ENCODE assay signal across 12 cellular contexts in genomic region chr15:90893175-90894090, GRCh38.
DNase-seq lines count a peak whose midpoint lies in the region; TF ChIP-seq lines count a peak whose summit lies in the region.
"Had no signal": no experiment of that assay in that cellular context is flagged by ENCODE, and none has a peak within 500 bp of the region (broad histone marks: within the 10 kb centered on the region; RNA-seq: fewer than 3 reads in every experiment).

No MANE protein-coding gene starts in this region.

- no peaks in the 10 kb centered on the region for H3K27me3 ChIP-seq in OCI-LY3 (ENCODE audit: low read depth, low read length)

- no peak overlapping the region for H3K27ac ChIP-seq in OCI-LY3 (ENCODE audit: low read length)
- H3K27ac ChIP-seq: thoracic aorta had no signal

- TF ChIP-seq CTCF in OCI-LY3 (IDR thresholded peaks at IDR 0.05; ENCODE audit: low read depth, low read length) = peak; percentile 90
- TF ChIP-seq CTCF in retinal pigment epithelial cell (conservative IDR thresholded peaks at IDR 0.05; ENCODE audit: low read depth, low read length) = peak; percentile 17

- peak; percentile 37 for DNase-seq in activated CD4-positive, alpha-beta T cell treated with anti-CD3 and anti-CD28 coated beads for 48 hours
- DNase-seq in activated CD4-positive, alpha-beta T cell treated with anti-CD3 and anti-CD28 coated beads, Interleukin-2, amount 50 U/mL, for 48 hours = no peak
- DNase-seq in retinal pigment epithelial cell (ENCODE audit: low read depth) (no peak), COLO829 (ENCODE audit: low spot score) (no peak), NCI-H446 (lab: John Stamatoyannopoulos, UW) (no peak)
- DNase-seq: anterior cingulate cortex, hypothalamus, mesenchymal stem cell, NCI-H510A treated with DMSO at 0.1 percent for 48 hours, T-helper 17 cell had no signal

- H3K36me3 ChIP-seq in OCI-LY3 (replicated peaks; ENCODE audit: low read depth, low read length) = peaks cover 5% of the 10 kb centered on the region

- peak overlapping the region; percentile 98 for H2AFZ ChIP-seq in OCI-LY3 (ENCODE audit: low read depth, low read length)

- H3K9me3 ChIP-seq in OCI-LY3 (ENCODE audit: insufficient read depth, low read length) = no peaks in the 10 kb centered on the region
- H3K9me3 ChIP-seq: thoracic aorta had no signal

- H3K4me3 ChIP-seq in OCI-LY3 (ENCODE audit: low read length) (peak overlapping the region; percentile 99), retinal pigment epithelial cell (ENCODE audit: low read length) (no peak overlapping the region)
- H3K4me3 ChIP-seq: thoracic aorta had no signal

- H3K9ac ChIP-seq in OCI-LY3 (ENCODE audit: low read length) = peak overlapping the region; percentile 86

- peaks cover 21% of the 10 kb centered on the region for H3K4me1 ChIP-seq in OCI-LY3 (ENCODE audit: low read length)

- peak overlapping the region; percentile 98 for H3K4me2 ChIP-seq in OCI-LY3 (ENCODE audit: low read length)

- H4K20me1 ChIP-seq in OCI-LY3 (ENCODE audit: insufficient read depth, low read length) = no peaks in the 10 kb centered on the region

- peaks cover 10% of the 10 kb centered on the region for H3K79me2 ChIP-seq in OCI-LY3 (ENCODE audit: low read length)
